ENCODE assay signal across 1 cellular context in genomic region chr3:188299068-188299467, GRCh38.
TF ChIP-seq lines count a peak whose summit lies in the region.

No MANE protein-coding gene starts in this region.

TF ChIP-seq in H1, 55 proteins besides CTCF, POLR2A, EP300 and RAD21 (continued from another document):
- TF ChIP-seq CHD7 (IDR thresholded peaks at IDR 0.05; ENCODE audit: insufficient replicate concordance, low read length) (no peak), NANOG (IDR thresholded peaks at IDR 0.05; ENCODE audit: insufficient read depth, low read depth, low read length, poor library complexity, severe bottlenecking) (no peak), NRF1 (IDR thresholded peaks at IDR 0.05; ENCODE audit: low read depth, low read length) (no peak), SP4 (IDR thresholded peaks at IDR 0.05; ENCODE audit: low read length) (no peak), SUZ12 (IDR thresholded peaks at IDR 0.05; ENCODE audit: low read length) (no peak), POLR2AphosphoS5 (IDR thresholded peaks at IDR 0.05; ENCODE audit: low read depth, low read length) (no peak)
